In the genomic region with DNA sequence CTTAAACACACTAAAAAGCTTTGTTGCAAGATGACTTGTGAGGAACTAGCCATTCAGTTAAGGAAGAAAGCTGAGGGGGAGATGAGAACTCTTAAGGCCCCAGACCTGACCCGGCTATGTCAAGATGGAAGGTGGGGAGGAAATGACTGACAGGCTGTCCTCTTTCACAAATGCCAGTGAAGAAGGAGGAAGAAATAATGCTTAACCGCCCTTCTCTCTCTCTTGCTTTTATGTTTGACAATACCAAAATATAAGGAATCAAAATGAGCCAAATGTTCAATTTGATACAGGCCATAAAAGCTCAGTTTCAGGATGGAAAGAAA, we compare ENCODE assay signal across 21 cellular contexts.
DNase-seq lines count a peak whose midpoint lies in the region; ATAC-seq and TF ChIP-seq lines count a peak whose summit lies in the region.
"Had no signal": no experiment of that assay in that cellular context is flagged by ENCODE, and none has a peak within 500 bp of the region (broad histone marks: within the 10 kb centered on the region; RNA-seq: fewer than 3 reads in every experiment).

No MANE protein-coding gene starts in this region.

- H3K9me3 Mint-ChIP-seq in activated CD4-positive, alpha-beta memory T cell treated with anti-CD3 and anti-CD28 coated beads for 36 hours, result no peaks in the 10 kb centered on the region
- H3K9me3 Mint-ChIP-seq: CD4-positive, alpha-beta memory T cell; immature natural killer cell; neural progenitor cell; stimulated activated naive B cell treated with anti-CD40 and anti-IgM and Interleukin-4, amounts not matched to agents 10 μg/mL and 1 μg/mL and 100 μg/mL, for 72 hours had no signal

- peaks cover 34% of the 10 kb centered on the region for H3K4me1 Mint-ChIP-seq in activated CD4-positive, alpha-beta memory T cell treated with anti-CD3 and anti-CD28 coated beads for 36 hours (ENCODE audit: low read depth)

- peak overlapping the region; percentile 82 for H3K27ac Mint-ChIP-seq in activated CD4-positive, alpha-beta memory T cell treated with anti-CD3 and anti-CD28 coated beads for 36 hours
- H3K27ac Mint-ChIP-seq: neural progenitor cell; progenitor cell of endocrine pancreas; stimulated activated naive B cell treated with anti-CD40 and anti-IgM and Interleukin-4, amounts not matched to agents 10 μg/mL and 1 μg/mL and 100 μg/mL, for 72 hours had no signal

- DNase-seq in heart right ventricle, result no peak
- no peak for DNase-seq in left cardiac atrium
- DNase-seq in activated CD4-positive, alpha-beta memory T cell treated with anti-CD3 and anti-CD28 coated beads for 36 hours, result no peak
- no peak for DNase-seq in dorsolateral prefrontal cortex
- no peak for DNase-seq in cortex of kidney (lab: John Stamatoyannopoulos, UW)
- DNase-seq: activated CD8-positive, alpha-beta memory T cell treated with anti-CD3 and anti-CD28 coated beads for 24 hours; adrenal gland; CD4-positive, alpha-beta memory T cell; GDM1; immature natural killer cell; MM.1S; NCI-H2171; NCI-H526 treated with DMSO at 0.1 percent for 48 hours; stimulated activated naive B cell treated with anti-CD40 and anti-IgM and Interleukin-4, amounts not matched to agents 10 μg/mL and 1 μg/mL and 100 μg/mL, for 72 hours; tibial artery had no signal

- no peaks in the 10 kb centered on the region for H3K9me3 ChIP-seq in heart right ventricle
- H3K9me3 ChIP-seq: adrenal gland, HAP-1, tibial artery had no signal

- H3K4me1 ChIP-seq in heart right ventricle, result peaks cover 0 to 27% (median 8%) of the 10 kb centered on the region in 9 donors
- H3K4me1 ChIP-seq: HAP-1, neural progenitor cell, tibial artery had no signal

- H3K27me3 Mint-ChIP-seq in activated CD4-positive, alpha-beta memory T cell treated with anti-CD3 and anti-CD28 coated beads for 36 hours, result no peaks in the 10 kb centered on the region
- H3K27me3 Mint-ChIP-seq: CD4-positive, alpha-beta memory T cell; progenitor cell of endocrine pancreas; stimulated activated naive B cell treated with anti-CD40 and anti-IgM and Interleukin-4, amounts not matched to agents 10 μg/mL and 1 μg/mL and 100 μg/mL, for 72 hours had no signal

- WGBS in heart right ventricle, 2 donors, result 78 to 81% methylated on average over 2 of the region's 2 CpGs

- POLR2A ChIA-PET in activated CD4-positive, alpha-beta memory T cell treated with anti-CD3 and anti-CD28 coated beads for 36 hours (lab: Charles Lee), result interaction anchor here (1.0 kb wide), 1 partner anchor 30 kb away, joined by 3 read pairs; no protein-coding TSS in a partner anchor

- H3K4me3 Mint-ChIP-seq in activated CD4-positive, alpha-beta memory T cell treated with anti-CD3 and anti-CD28 coated beads for 36 hours, result no peak overlapping the region
- H3K4me3 Mint-ChIP-seq: immature natural killer cell; neural progenitor cell; stimulated activated naive B cell treated with anti-CD40 and anti-IgM and Interleukin-4, amounts not matched to agents 10 μg/mL and 1 μg/mL and 100 μg/mL, for 72 hours had no signal

- H3K27me3 ChIP-seq in heart right ventricle (no peaks in the 10 kb centered on the region), dorsolateral prefrontal cortex (no peaks in the 10 kb centered on the region)
- H3K27me3 ChIP-seq: adrenal gland, neural progenitor cell, tibial artery had no signal

- intact Hi-C loops in heart right ventricle (cut with DNase I) (no loop called here), left cardiac atrium (cut with DNase I) (no loop called here), dorsolateral prefrontal cortex (cut with DNase I) (no loop called here)
- intact Hi-C loops in activated CD4-positive, alpha-beta memory T cell treated with anti-CD3 and anti-CD28 coated beads for 36 hours (cut with micrococcal nuclease), result no loop called here

- H3K36me3 Mint-ChIP-seq in activated CD4-positive, alpha-beta memory T cell treated with anti-CD3 and anti-CD28 coated beads for 36 hours, result peaks cover 23% of the 10 kb centered on the region

- peaks cover 0 to 70% (median 6%) of the 10 kb centered on the region in 9 donors for H3K36me3 ChIP-seq in heart right ventricle
- H3K36me3 ChIP-seq: HAP-1, neural progenitor cell had no signal

- H3K27ac ChIP-seq in heart right ventricle, result peak overlapping the region in 9 of 10 donors; percentile 30 to 68 (median 51)
- peak overlapping the region in 50 of 59 donors; percentile 4 to 87 (median 59) for H3K27ac ChIP-seq in dorsolateral prefrontal cortex
- peak overlapping the region; percentile 47 for H3K27ac ChIP-seq in temporal lobe (ENCODE audit: low read depth, low read length)
- H3K27ac ChIP-seq: adrenal gland, neural progenitor cell, SK-N-MC, tibial artery had no signal

- CTCF ChIA-PET in activated CD4-positive, alpha-beta memory T cell treated with anti-CD3 and anti-CD28 coated beads for 36 hours (lab: Charles Lee), result interaction anchor here (0.8 to 1.1 kb wide), 3 partner anchors 16 to 154 kb away, joined by 3 to 4 read pairs (median 3); no protein-coding TSS in a partner anchor

- H3K4me3 ChIP-seq in heart right ventricle (no peak overlapping the region), dorsolateral prefrontal cortex (no peak overlapping the region)
- H3K4me3 ChIP-seq: adrenal gland, HAP-1, neural progenitor cell, SK-N-MC, tibial artery had no signal

- ATAC-seq in heart right ventricle, result no peak
- no peak for ATAC-seq in left cardiac atrium
- ATAC-seq in GM18520 (IDR thresholded peaks at IDR 0.05; ENCODE audit: unreplicated experiment), result no peak
- ATAC-seq: stimulated activated naive B cell treated with anti-CD40 and anti-IgM and Interleukin-4, amounts not matched to agents 10 μg/mL and 1 μg/mL and 100 μg/mL, for 72 hours had no signal

- TF ChIP-seq CTCF in heart right ventricle (IDR thresholded peaks at IDR 0.05) (no peak), dorsolateral prefrontal cortex (IDR thresholded peaks at IDR 0.05 in 54 of 56, conservative IDR thresholded peaks at IDR 0.05 in 2 of 56; ENCODE audit: low read depth in 1 of 56, partially characterized antibody in 56 of 56) (no peak)
